ENCODE assay signal across 22 cellular contexts in the genomic region with DNA sequence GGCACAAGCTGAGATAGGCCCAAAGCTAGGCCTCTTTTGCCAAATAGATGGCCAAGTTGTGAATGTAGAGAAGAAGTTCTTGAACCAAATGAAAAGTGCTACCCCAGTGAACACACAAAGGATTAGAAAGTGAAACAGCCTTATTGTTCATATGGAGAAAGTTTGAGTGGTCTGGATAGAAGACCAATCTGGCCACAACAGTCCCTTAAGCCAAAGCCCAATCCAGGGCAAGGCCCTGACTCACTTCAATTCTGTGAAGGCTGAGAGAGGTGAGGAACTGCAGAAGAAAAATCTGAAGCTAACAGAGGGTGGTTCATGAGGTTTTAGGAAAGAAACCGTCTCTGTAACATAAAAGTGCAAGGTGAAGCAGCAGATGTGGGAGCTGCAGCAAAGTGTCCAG. TPM values are rescaled to one million over a fixed set of nuclear protein-coding genes. Genes with fewer than 3 reads are reported as not detected.
DNase-seq lines count a peak whose midpoint lies in the region; ATAC-seq, FAIRE-seq and TF ChIP-seq lines count a peak whose summit lies in the region.
"Had no signal": no experiment of that assay in that cellular context is flagged by ENCODE, and none has a peak within 500 bp of the region (broad histone marks: within the 10 kb centered on the region; RNA-seq: fewer than 3 reads in every experiment).

No MANE protein-coding gene starts in this region.

- H3K27ac ChIP-seq in HepG2 (ENCODE audit: extremely low read length, insufficient read depth, low read length) = no peak overlapping the region
- no peak overlapping the region for H3K27ac ChIP-seq in right lobe of liver
- H3K27ac ChIP-seq: 22Rv1, A549, C4-2B, GM23248, HL-60 had no signal

- TF ChIP-seq POLR2A in HepG2 (IDR thresholded peaks at IDR 0.05; ENCODE audit: insufficient read depth in 1 of 2, low read depth in 2 of 2, low read length in 2 of 2) = no peak
- no peak for TF ChIP-seq POLR2A in right lobe of liver (IDR thresholded peaks at IDR 0.05)

- H3K4me3 ChIP-seq in HepG2 (replicated peaks in 1 of 3; ENCODE audit: insufficient read depth in 1 of 3, low read depth in 2 of 3, low read length in 3 of 3) (no peak overlapping the region), right lobe of liver (no peak overlapping the region), foreskin fibroblast (ENCODE audit: low read depth in 1 of 2, low read length in 2 of 2) (no peak overlapping the region)
- H3K4me3 ChIP-seq: A549, GM23248, HAP-1 had no signal

- peak overlapping the region; percentile 40 for H2AFZ ChIP-seq in HepG2 (ENCODE audit: low read length)
- H2AFZ ChIP-seq: GM23248 had no signal

- intact Hi-C loops in activated CD4-positive, alpha-beta memory T cell treated with anti-CD3 and anti-CD28 coated beads for 36 hours (cut with micrococcal nuclease) = no loop called here
- intact Hi-C loops in HepG2 (cut with micrococcal nuclease; ENCODE audit: unreplicated experiment) = no loop called here
- intact Hi-C loops in right lobe of liver (cut with DNase I) = no loop called here

- H3K27ac Mint-ChIP-seq in activated CD4-positive, alpha-beta memory T cell treated with anti-CD3 and anti-CD28 coated beads for 36 hours = peak overlapping the region; percentile 35
- no peak overlapping the region for H3K27ac Mint-ChIP-seq in activated CD4-positive, alpha-beta memory T cell treated with anti-CD3 and anti-CD28 coated beads, Interleukin-2, amount 10 ng/mL, durations not matched to agents 7 days and 5 days
- H3K27ac Mint-ChIP-seq in T-helper 2 cell treated with Interferon-gamma antibody and Interleukin-4, amounts not matched to agents 5 μg/mL and 100 μg/mL, for 36 hours = no peak overlapping the region
- H3K27ac Mint-ChIP-seq in stimulated activated effector memory CD8-positive, alpha-beta T cell treated with anti-CD3 and anti-CD28 coated beads, Interleukin-12 subunit alpha, Interleukin-12 subunit beta, amount 100 ng/mL, for 72 hours = no peak overlapping the region
- H3K27ac Mint-ChIP-seq: CD4-positive, alpha-beta T cell had no signal

- DNase-seq in activated CD4-positive, alpha-beta memory T cell treated with anti-CD3 and anti-CD28 coated beads for 36 hours = no peak
- no peak for DNase-seq in activated CD4-positive, alpha-beta memory T cell treated with anti-CD3 and anti-CD28 coated beads, Interleukin-2, amount 10 ng/mL, durations not matched to agents 7 days and 5 days
- DNase-seq in HepG2 (ENCODE audit: low spot score) = no peak
- DNase-seq in right lobe of liver = no peak
- peak; percentile 12 for DNase-seq in T-helper 2 cell treated with Interferon-gamma antibody and Interleukin-4, amounts not matched to agents 5 μg/mL and 100 μg/mL, for 36 hours (ENCODE audit: low spot score)
- DNase-seq in stimulated activated effector memory CD8-positive, alpha-beta T cell treated with anti-CD3 and anti-CD28 coated beads, Interleukin-12 subunit alpha, Interleukin-12 subunit beta, amount 100 ng/mL, for 72 hours (ENCODE audit: low spot score in 2 of 2) = no peak
- no peak for DNase-seq in foreskin fibroblast
- DNase-seq: AML-193; Caco-2; CD4-positive, alpha-beta T cell; GM23248; IMR-90 had no signal

- no peak for TF ChIP-seq RAD21 in HepG2 (CRISPR knock-in tag; IDR thresholded peaks at IDR 0.05)

- H3K27me3 Mint-ChIP-seq in activated CD4-positive, alpha-beta memory T cell treated with anti-CD3 and anti-CD28 coated beads for 36 hours = no peaks in the 10 kb centered on the region
- H3K27me3 Mint-ChIP-seq in activated CD4-positive, alpha-beta memory T cell treated with anti-CD3 and anti-CD28 coated beads, Interleukin-2, amount 10 ng/mL, durations not matched to agents 7 days and 5 days = peaks cover 1% of the 10 kb centered on the region
- no peaks in the 10 kb centered on the region for H3K27me3 Mint-ChIP-seq in T-helper 2 cell treated with Interferon-gamma antibody and Interleukin-4, amounts not matched to agents 5 μg/mL and 100 μg/mL, for 36 hours (ENCODE audit: low read depth)
- H3K27me3 Mint-ChIP-seq: CD4-positive, alpha-beta T cell had no signal

- no peaks in the 10 kb centered on the region for H3K36me3 ChIP-seq in HepG2 (replicated peaks in 1 of 2; ENCODE audit: control insufficient read depth in 1 of 2, insufficient read depth in 2 of 2, low read length in 2 of 2)
- no peaks in the 10 kb centered on the region for H3K36me3 ChIP-seq in right lobe of liver
- H3K36me3 ChIP-seq: HAP-1 had no signal

- H3K9me3 ChIP-seq in HepG2 (ENCODE audit: low read length) (no peaks in the 10 kb centered on the region), right lobe of liver (no peaks in the 10 kb centered on the region)
- H3K9me3 ChIP-seq: A549, Caco-2, HAP-1 had no signal

- POLR2A ChIA-PET in activated CD4-positive, alpha-beta memory T cell treated with anti-CD3 and anti-CD28 coated beads for 36 hours (lab: Charles Lee) = no interaction called here
- POLR2A ChIA-PET in activated CD4-positive, alpha-beta memory T cell treated with anti-CD3 and anti-CD28 coated beads, Interleukin-2, amount 10 ng/mL, durations not matched to agents 7 days and 5 days (lab: Charles Lee) = interaction anchor here (1.1 kb wide), 1 partner anchor 64 kb away, joined by 4 read pairs; no protein-coding TSS in a partner anchor
- POLR2A ChIA-PET in HepG2 (lab: Yijun Ruan, JAX) = no interaction called here

- H3K9ac ChIP-seq in HepG2 (ENCODE audit: insufficient read depth, low read depth, low read length) = no peak overlapping the region
- H3K9ac ChIP-seq: GM23248 had no signal

- ATAC-seq in HepG2 (no peak), right lobe of liver (no peak)
- ATAC-seq in stimulated activated effector memory CD8-positive, alpha-beta T cell treated with anti-CD3 and anti-CD28 coated beads, Interleukin-12 subunit alpha, Interleukin-12 subunit beta, amount 100 ng/mL, for 72 hours = peak; percentile 68
- ATAC-seq: A549 had no signal

- no peaks in the 10 kb centered on the region for H4K20me1 ChIP-seq in HepG2 (ENCODE audit: insufficient read depth, low read length)

- no peaks in the 10 kb centered on the region for H3K79me2 ChIP-seq in HepG2 (ENCODE audit: insufficient read depth, low read length)

- in situ Hi-C loops in HepG2 (cut with HindIII; ENCODE audit: extremely low pct_ligation_motif_present, low pct_unique_long_range_greater_than_20kb) = no loop called here

- no peak for FAIRE-seq in HepG2 (lab: Jason Lieb, UNC)
- FAIRE-seq: A549, D721Med, G401.6 had no signal

- 4% methylated on average over 1 of the region's 1 CpG for WGBS in HepG2 (ENCODE audit: low lambda C conversion rate)
- no CpG with 5 or more reads among the region's 1 CpG for WGBS in right lobe of liver (ENCODE audit: insufficient coverage, low coverage, low lambda C conversion rate, missing lambda C conversion rate)

- no peaks in the 10 kb centered on the region for H3K9me3 Mint-ChIP-seq in activated CD4-positive, alpha-beta memory T cell treated with anti-CD3 and anti-CD28 coated beads for 36 hours
- H3K9me3 Mint-ChIP-seq in activated CD4-positive, alpha-beta memory T cell treated with anti-CD3 and anti-CD28 coated beads, Interleukin-2, amount 10 ng/mL, durations not matched to agents 7 days and 5 days = peaks cover 3% of the 10 kb centered on the region
- no peaks in the 10 kb centered on the region for H3K9me3 Mint-ChIP-seq in T-helper 2 cell treated with Interferon-gamma antibody and Interleukin-4, amounts not matched to agents 5 μg/mL and 100 μg/mL, for 36 hours
- no peaks in the 10 kb centered on the region for H3K9me3 Mint-ChIP-seq in stimulated activated effector memory CD8-positive, alpha-beta T cell treated with anti-CD3 and anti-CD28 coated beads, Interleukin-12 subunit alpha, Interleukin-12 subunit beta, amount 100 ng/mL, for 72 hours
- H3K9me3 Mint-ChIP-seq: CD4-positive, alpha-beta T cell had no signal

- no peak overlapping the region for H3K4me2 ChIP-seq in HepG2 (ENCODE audit: low read depth, low read length)
- H3K4me2 ChIP-seq: A549 had no signal

- CTCF ChIA-PET in activated CD4-positive, alpha-beta memory T cell treated with anti-CD3 and anti-CD28 coated beads for 36 hours (lab: Charles Lee) = interaction anchor here (1.5 kb wide), 1 partner anchor 78 kb away, joined by 3 read pairs; no protein-coding TSS in a partner anchor
- CTCF ChIA-PET in activated CD4-positive, alpha-beta memory T cell treated with anti-CD3 and anti-CD28 coated beads, Interleukin-2, amount 10 ng/mL, durations not matched to agents 7 days and 5 days (lab: Charles Lee) = no interaction called here
- CTCF ChIA-PET in HepG2 (lab: Yijun Ruan, JAX; ENCODE audit: low intra/inter-chr PET ratio, low total read pairs) = no interaction called here

- H3K4me1 ChIP-seq in HepG2 (ENCODE audit: insufficient read depth, low read length) (peaks cover 8% of the 10 kb centered on the region), right lobe of liver (no peaks in the 10 kb centered on the region)
- H3K4me1 ChIP-seq: A549, Caco-2, HAP-1 had no signal

- H3K27me3 ChIP-seq in HepG2 (ENCODE audit: control insufficient read depth in 1 of 2, insufficient read depth in 2 of 2, low read length in 2 of 2) (no peaks in the 10 kb centered on the region), right lobe of liver (no peaks in the 10 kb centered on the region)

- no TSS peak for BruUV-seq in HepG2 (replicated peaks; lab: Mats Ljungman, UMichigan)

- no peak overlapping the region for H3K4me3 Mint-ChIP-seq in activated CD4-positive, alpha-beta memory T cell treated with anti-CD3 and anti-CD28 coated beads for 36 hours
- no peak overlapping the region for H3K4me3 Mint-ChIP-seq in activated CD4-positive, alpha-beta memory T cell treated with anti-CD3 and anti-CD28 coated beads, Interleukin-2, amount 10 ng/mL, durations not matched to agents 7 days and 5 days
- H3K4me3 Mint-ChIP-seq in T-helper 2 cell treated with Interferon-gamma antibody and Interleukin-4, amounts not matched to agents 5 μg/mL and 100 μg/mL, for 36 hours = no peak overlapping the region
- H3K4me3 Mint-ChIP-seq in stimulated activated effector memory CD8-positive, alpha-beta T cell treated with anti-CD3 and anti-CD28 coated beads, Interleukin-12 subunit alpha, Interleukin-12 subunit beta, amount 100 ng/mL, for 72 hours = no peak overlapping the region
- H3K4me3 Mint-ChIP-seq: CD4-positive, alpha-beta T cell had no signal

- TF ChIP-seq CTCF in HepG2 (CRISPR knock-in tag; IDR thresholded peaks at IDR 0.05) = no peak
- no peak for TF ChIP-seq CTCF in right lobe of liver (IDR thresholded peaks at IDR 0.05)
- no peak for TF ChIP-seq CTCF in foreskin fibroblast (IDR thresholded peaks at IDR 0.05; ENCODE audit: low read depth, low read length)

- no peaks in the 10 kb centered on the region for H3K36me3 Mint-ChIP-seq in activated CD4-positive, alpha-beta memory T cell treated with anti-CD3 and anti-CD28 coated beads for 36 hours
- H3K36me3 Mint-ChIP-seq in activated CD4-positive, alpha-beta memory T cell treated with anti-CD3 and anti-CD28 coated beads, Interleukin-2, amount 10 ng/mL, durations not matched to agents 7 days and 5 days (ENCODE audit: low read depth) = peaks cover 10% of the 10 kb centered on the region
- H3K36me3 Mint-ChIP-seq in T-helper 2 cell treated with Interferon-gamma antibody and Interleukin-4, amounts not matched to agents 5 μg/mL and 100 μg/mL, for 36 hours (ENCODE audit: low read depth) = peaks cover 5% of the 10 kb centered on the region
- H3K36me3 Mint-ChIP-seq in stimulated activated effector memory CD8-positive, alpha-beta T cell treated with anti-CD3 and anti-CD28 coated beads, Interleukin-12 subunit alpha, Interleukin-12 subunit beta, amount 100 ng/mL, for 72 hours = no peaks in the 10 kb centered on the region

- peaks cover 13% of the 10 kb centered on the region for H3K4me1 Mint-ChIP-seq in activated CD4-positive, alpha-beta memory T cell treated with anti-CD3 and anti-CD28 coated beads for 36 hours (ENCODE audit: low read depth)
- peaks cover 31% of the 10 kb centered on the region for H3K4me1 Mint-ChIP-seq in activated CD4-positive, alpha-beta memory T cell treated with anti-CD3 and anti-CD28 coated beads, Interleukin-2, amount 10 ng/mL, durations not matched to agents 7 days and 5 days
- H3K4me1 Mint-ChIP-seq in T-helper 2 cell treated with Interferon-gamma antibody and Interleukin-4, amounts not matched to agents 5 μg/mL and 100 μg/mL, for 36 hours (ENCODE audit: low read depth) = peaks cover 30% of the 10 kb centered on the region
- H3K4me1 Mint-ChIP-seq in stimulated activated effector memory CD8-positive, alpha-beta T cell treated with anti-CD3 and anti-CD28 coated beads, Interleukin-12 subunit alpha, Interleukin-12 subunit beta, amount 100 ng/mL, for 72 hours = no peaks in the 10 kb centered on the region

- TF ChIP-seq EP300 in HepG2 (IDR thresholded peaks at IDR 0.05; ENCODE audit: low read depth in 2 of 2, low read length in 2 of 2) (no peak), HepG2 (CRISPR knock-in tag; IDR thresholded peaks at IDR 0.05; ENCODE audit: borderline replicate concordance) (no peak)

RNA-seq across cellular contexts. Expression of a gene that starts 18.7 kb away (rescaled TPM):
- total RNA-seq in activated CD4-positive, alpha-beta memory T cell treated with anti-CD3 and anti-CD28 coated beads for 36 hours = 1 to 10 TPM; 1.7 TPM
- under 1 TPM in 1 of 2 experiments, not detected in 1; 0.23 TPM for total RNA-seq in activated CD4-positive, alpha-beta memory T cell treated with anti-CD3 and anti-CD28 coated beads, Interleukin-2, amount 10 ng/mL, durations not matched to agents 7 days and 5 days
- 0.11 and 0.24 TPM in 2 replicates for total RNA-seq in HepG2 (2016; rRNA removed; fragmentation: Illumina TruSeq; extraction: Trizol)
- not detected in 2 replicates for total RNA-seq in HepG2 (2016; cell fraction: cytosol; rRNA removed; fragmentation: Illumina TruSeq; extraction: Trizol; ENCODE audit: low read depth)
- total RNA-seq in HepG2 (2016; cell fraction: insoluble cytoplasmic fraction; rRNA removed; fragmentation: Illumina TruSeq; extraction: Trizol) = 0.09 and 0.48 TPM in 2 replicates
- total RNA-seq in HepG2 (2016; cell fraction: membrane; rRNA removed; fragmentation: Illumina TruSeq; extraction: Trizol) = 0.12 TPM in 1 of 2 replicates, not detected in the other
- total RNA-seq in HepG2 (2016; cell fraction: nucleus; rRNA removed; fragmentation: Illumina TruSeq; extraction: Trizol) = 0.28 and 0.31 TPM in 2 replicates
- 0.25 and 0.26 TPM in 2 replicates for polyA plus RNA-seq in HepG2 (2011; rRNA removed)
- 0.16 and 0.41 TPM in 2 replicates for polyA plus RNA-seq in HepG2 (2011; cell fraction: cytosol; rRNA removed)
- 0.26 TPM in 1 of 2 replicates, not detected in the other for polyA plus RNA-seq in HepG2 (2011; cell fraction: nucleus; rRNA removed)
- 0.09 and 0.13 TPM in 2 replicates for polyA plus RNA-seq in HepG2 (2012)
- polyA plus RNA-seq in HepG2 (2016; cell fraction: cytosol; fragmentation: Illumina TruSeq; extraction: Trizol; ENCODE audit: low read depth) = 0.05 TPM in 1 of 2 replicates, not detected in the other
- 0.34 TPM in 1 of 2 replicates, not detected in the other for polyA plus RNA-seq in HepG2 (2016; cell fraction: insoluble cytoplasmic fraction; fragmentation: Illumina TruSeq; extraction: Trizol; ENCODE audit: low read depth)
- polyA plus RNA-seq in HepG2 (2016; cell fraction: membrane; fragmentation: Illumina TruSeq; extraction: Trizol; ENCODE audit: low read depth) = 0.15 TPM in 1 of 2 replicates, not detected in the other
- 0.19 TPM in 1 of 2 replicates, not detected in the other for polyA plus RNA-seq in HepG2 (2016; cell fraction: nucleus; fragmentation: Illumina TruSeq; extraction: Trizol; ENCODE audit: insufficient read depth, low read depth)
- 0.20 and 0.51 TPM in 2 replicates for polyA minus RNA-seq in HepG2 (2011; rRNA and poly(A)+ RNA removed; ENCODE audit: low replicate concordance)
- not detected in 2 replicates for polyA minus RNA-seq in HepG2 (2011; cell fraction: cytosol; rRNA and poly(A)+ RNA removed)
- 0.26 and 0.62 TPM in 2 replicates for polyA minus RNA-seq in HepG2 (2011; cell fraction: nucleus; rRNA and poly(A)+ RNA removed)
- total RNA-seq in right lobe of liver = not detected
- total RNA-seq: CD4-positive, alpha-beta T cell had no signal

RNA-seq across cellular contexts. Expression of a gene that starts 18.9 kb away (rescaled TPM):
- under 1 TPM; 0.19 to 0.39 TPM for total RNA-seq in activated CD4-positive, alpha-beta memory T cell treated with anti-CD3 and anti-CD28 coated beads for 36 hours
- total RNA-seq in activated CD4-positive, alpha-beta memory T cell treated with anti-CD3 and anti-CD28 coated beads, Interleukin-2, amount 10 ng/mL, durations not matched to agents 7 days and 5 days = 1 to 10 TPM in 1 of 2 experiments, under 1 TPM in 1; 0.73 to 1.1 TPM
- not detected in 2 replicates for total RNA-seq in HepG2 (2016; rRNA removed; fragmentation: Illumina TruSeq; extraction: Trizol)
- not detected in 2 replicates for total RNA-seq in HepG2 (2016; cell fraction: cytosol; rRNA removed; fragmentation: Illumina TruSeq; extraction: Trizol; ENCODE audit: low read depth)
- total RNA-seq in HepG2 (2016; cell fraction: insoluble cytoplasmic fraction; rRNA removed; fragmentation: Illumina TruSeq; extraction: Trizol) = not detected in 2 replicates
- total RNA-seq in HepG2 (2016; cell fraction: membrane; rRNA removed; fragmentation: Illumina TruSeq; extraction: Trizol) = not detected in 2 replicates
- not detected in 2 replicates for total RNA-seq in HepG2 (2016; cell fraction: nucleus; rRNA removed; fragmentation: Illumina TruSeq; extraction: Trizol)
- not detected in 2 replicates for polyA plus RNA-seq in HepG2 (2011; rRNA removed)
- not detected in 2 replicates for polyA plus RNA-seq in HepG2 (2011; cell fraction: cytosol; rRNA removed)
- polyA plus RNA-seq in HepG2 (2011; cell fraction: nucleus; rRNA removed) = not detected in 2 replicates
- not detected in 2 replicates for polyA plus RNA-seq in HepG2 (2012)
- not detected in 2 replicates for polyA plus RNA-seq in HepG2 (2016; cell fraction: cytosol; fragmentation: Illumina TruSeq; extraction: Trizol; ENCODE audit: low read depth)
- polyA plus RNA-seq in HepG2 (2016; cell fraction: insoluble cytoplasmic fraction; fragmentation: Illumina TruSeq; extraction: Trizol; ENCODE audit: low read depth) = not detected in 2 replicates
- not detected in 2 replicates for polyA plus RNA-seq in HepG2 (2016; cell fraction: membrane; fragmentation: Illumina TruSeq; extraction: Trizol; ENCODE audit: low read depth)
- polyA plus RNA-seq in HepG2 (2016; cell fraction: nucleus; fragmentation: Illumina TruSeq; extraction: Trizol; ENCODE audit: insufficient read depth, low read depth) = not detected in 2 replicates
- not detected in 2 replicates for polyA minus RNA-seq in HepG2 (2011; rRNA and poly(A)+ RNA removed; ENCODE audit: low replicate concordance)
- not detected in 2 replicates for polyA minus RNA-seq in HepG2 (2011; cell fraction: cytosol; rRNA and poly(A)+ RNA removed)
- polyA minus RNA-seq in HepG2 (2011; cell fraction: nucleus; rRNA and poly(A)+ RNA removed) = not detected in 2 replicates
- not detected for total RNA-seq in right lobe of liver
- total RNA-seq: Caco-2; CD4-positive, alpha-beta T cell; GM23248; H4; HT1080; IMR-90 had no signal
- polyA plus RNA-seq: A549, BJ, GM23248, IMR-90 had no signal
